In genomic region chr2:41895334-41895664, GRCh38 we compare ENCODE assay signal across 15 cellular contexts.
DNase-seq lines count a peak whose midpoint lies in the region; ATAC-seq, FAIRE-seq and TF ChIP-seq lines count a peak whose summit lies in the region.
"Had no signal": no experiment of that assay in that cellular context is flagged by ENCODE, and none has a peak within 500 bp of the region (broad histone marks: within the 10 kb centered on the region; RNA-seq: fewer than 3 reads in every experiment).

No MANE protein-coding gene starts in this region.

- no peaks in the 10 kb centered on the region for H3F3A ChIP-seq in PC-9 (ENCODE audit: insufficient read depth, low read depth)

- POLR2A ChIA-PET in CD4-positive, alpha-beta T cell (lab: Charles Lee) = no interaction called here
- POLR2A ChIA-PET in PC-9 (lab: Charles Lee; ENCODE audit: unreplicated experiment) = no interaction called here

- H3K4me3 ChIP-seq in PC-9 (no peak overlapping the region), hepatocyte (no peak overlapping the region)
- H3K4me3 ChIP-seq: GM12878, GM23248 had no signal

- H3K36me3 ChIP-seq in PC-9 (ENCODE audit: low read depth) = no peaks in the 10 kb centered on the region
- H3K36me3 ChIP-seq in hepatocyte (replicated peaks; ENCODE audit: insufficient read depth, low read depth) = no peaks in the 10 kb centered on the region

- H3K79me2 ChIP-seq in PC-9 (ENCODE audit: low read depth) (no peaks in the 10 kb centered on the region), hepatocyte (no peaks in the 10 kb centered on the region)

- BruUV-seq in PC-9 (replicated peaks; lab: Mats Ljungman, UMichigan) = no TSS peak

- H4K20me1 ChIP-seq in PC-9 (ENCODE audit: insufficient read depth) (no peaks in the 10 kb centered on the region), hepatocyte (ENCODE audit: insufficient read depth, poor library complexity, severe bottlenecking) (no peaks in the 10 kb centered on the region)

- H3K4me1 ChIP-seq in PC-9 (replicated peaks; ENCODE audit: insufficient read depth) (peaks cover 17% of the 10 kb centered on the region), hepatocyte (ENCODE audit: insufficient read depth) (peaks cover 21% of the 10 kb centered on the region)

- intact Hi-C loops in CD4-positive, alpha-beta T cell (cut with DNase I, micrococcal nuclease) = no loop called here
- intact Hi-C loops in PC-9 (cut with micrococcal nuclease; ENCODE audit: unreplicated experiment) = no loop called here

- no peak for DNase-seq in CD4-positive, alpha-beta T cell
- no peak for DNase-seq in PC-9
- no peak for DNase-seq in hepatocyte (ENCODE audit: low spot score)
- DNase-seq in osteocyte (ENCODE audit: extremely low spot score, unreplicated experiment) = peak; percentile 40
- DNase-seq in T-helper 1 cell = no peak
- no peak for DNase-seq in OCI-M1 (lab: John Stamatoyannopoulos, UW)
- no peak for DNase-seq in urothelium cell line (ENCODE audit: low spot score)
- DNase-seq: DMS79, GM23248, H7 had no signal

- no peaks in the 10 kb centered on the region for H3K9me3 Mint-ChIP-seq in CD4-positive, alpha-beta T cell
- H3K9me3 Mint-ChIP-seq in osteocyte (ENCODE audit: unreplicated experiment) = no peaks in the 10 kb centered on the region

- no peaks in the 10 kb centered on the region for H3K36me3 Mint-ChIP-seq in CD4-positive, alpha-beta T cell (ENCODE audit: low read depth)
- H3K36me3 Mint-ChIP-seq in osteocyte (ENCODE audit: unreplicated experiment) = no peaks in the 10 kb centered on the region
- H3K36me3 Mint-ChIP-seq: CD14-positive monocyte had no signal

- H2AFZ ChIP-seq in PC-9 = 0 out of 2 replicates have a peak overlapping the region, but pooled peaks have one; percentile 44
- H2AFZ ChIP-seq in hepatocyte = no peak overlapping the region
- H2AFZ ChIP-seq: GM23248 had no signal

- CTCF ChIA-PET in CD4-positive, alpha-beta T cell (lab: Charles Lee) = no interaction called here
- CTCF ChIA-PET in PC-9 (lab: Charles Lee) = no interaction called here

- H3K27ac Mint-ChIP-seq in CD4-positive, alpha-beta T cell = peak overlapping the region; percentile 74
- H3K27ac Mint-ChIP-seq in osteocyte (ENCODE audit: unreplicated experiment) = no peak overlapping the region
- H3K27ac Mint-ChIP-seq: CD14-positive monocyte had no signal

- no peak for ATAC-seq in CD4-positive, alpha-beta T cell (ENCODE audit: poor library complexity)
- no peak for ATAC-seq in GM19351 (IDR thresholded peaks at IDR 0.05; ENCODE audit: unreplicated experiment)
- ATAC-seq: GM12878 had no signal

- H3K9me2 ChIP-seq in PC-9 (ENCODE audit: insufficient read depth) (no peaks in the 10 kb centered on the region), hepatocyte (replicated peaks; ENCODE audit: insufficient read depth) (no peaks in the 10 kb centered on the region)

- H3K27ac ChIP-seq in CD4-positive, alpha-beta T cell (ENCODE audit: low read depth, low read length) = no peak overlapping the region
- H3K27ac ChIP-seq in PC-9 = no peak overlapping the region
- peak overlapping the region; percentile 85 for H3K27ac ChIP-seq in hepatocyte
- H3K27ac ChIP-seq: 22Rv1, GM23248 had no signal

- H3K9me3 ChIP-seq in CD4-positive, alpha-beta T cell (ENCODE audit: control insufficient read depth, low read length) = no peaks in the 10 kb centered on the region
- H3K9me3 ChIP-seq in PC-9 (ENCODE audit: insufficient read depth, low read depth) (no peaks in the 10 kb centered on the region), hepatocyte (ENCODE audit: low read depth) (no peaks in the 10 kb centered on the region)

- H3K27me3 ChIP-seq in CD4-positive, alpha-beta T cell (ENCODE audit: control insufficient read depth, insufficient read depth, low read length) = no peaks in the 10 kb centered on the region
- no peaks in the 10 kb centered on the region for H3K27me3 ChIP-seq in PC-9 (ENCODE audit: insufficient read depth, low read depth)
- no peaks in the 10 kb centered on the region for H3K27me3 ChIP-seq in hepatocyte

- 71% methylated on average over 1 of the region's 1 CpG for WGBS in hepatocyte (ENCODE audit: low lambda C conversion rate, missing lambda C conversion rate)

- peaks cover 12% of the 10 kb centered on the region for H3K4me1 Mint-ChIP-seq in CD4-positive, alpha-beta T cell (ENCODE audit: low read depth)
- peaks cover 26% of the 10 kb centered on the region for H3K4me1 Mint-ChIP-seq in osteocyte (ENCODE audit: unreplicated experiment)
- H3K4me1 Mint-ChIP-seq: CD14-positive monocyte had no signal

- H3K4me2 ChIP-seq in PC-9 (no peak overlapping the region), hepatocyte (peak overlapping the region; percentile 26)

- TF ChIP-seq CTCF in CD4-positive, alpha-beta T cell (IDR thresholded peaks at IDR 0.05) = no peak
- TF ChIP-seq CTCF in PC-9 (conservative IDR thresholded peaks at IDR 0.05) (no peak), hepatocyte (IDR thresholded peaks at IDR 0.05; ENCODE audit: poor library complexity) (no peak), osteocyte (IDR thresholded peaks at IDR 0.05) (no peak)

- no peaks in the 10 kb centered on the region for H3K27me3 Mint-ChIP-seq in CD4-positive, alpha-beta T cell
- H3K27me3 Mint-ChIP-seq in osteocyte (ENCODE audit: unreplicated experiment) = no peaks in the 10 kb centered on the region

- no peak overlapping the region for H3K4me3 Mint-ChIP-seq in CD4-positive, alpha-beta T cell
- no peak overlapping the region for H3K4me3 Mint-ChIP-seq in osteocyte (ENCODE audit: unreplicated experiment)
- H3K4me3 Mint-ChIP-seq: CD14-positive monocyte had no signal

- no peak for FAIRE-seq in urothelium cell line (lab: Jason Lieb, UNC)
- FAIRE-seq: GM18507 had no signal
